Comparison of ENCODE assay signal across 27 cellular contexts in genomic region chr16:4580245-4580644, GRCh38. TPM values are rescaled to one million over a fixed set of nuclear protein-coding genes. Genes with fewer than 3 reads are reported as not detected.
DNase-seq lines count a peak whose midpoint lies in the region; ATAC-seq and TF ChIP-seq lines count a peak whose summit lies in the region.
"Had no signal": no experiment of that assay in that cellular context is flagged by ENCODE, and none has a peak within 500 bp of the region (broad histone marks: within the 10 kb centered on the region; RNA-seq: fewer than 3 reads in every experiment).

No MANE protein-coding gene starts in this region.

- no peaks in the 10 kb centered on the region for H3F3A ChIP-seq in GM23248 (ENCODE audit: insufficient read depth)

- H2AFZ ChIP-seq in GM23248: no peak overlapping the region

- H3K4me2 ChIP-seq in GM23248 (ENCODE audit: unreplicated experiment): no peak overlapping the region

- H3K36me3 ChIP-seq in GM23248 (ENCODE audit: low read depth): no peaks in the 10 kb centered on the region
- H3K36me3 ChIP-seq in RWPE2 (ENCODE audit: low read depth): no peaks in the 10 kb centered on the region
- H3K36me3 ChIP-seq: SJSA1 had no signal

- no peaks in the 10 kb centered on the region for H3K9me2 ChIP-seq in GM23248 (ENCODE audit: insufficient read depth)

- H3K4me3 ChIP-seq in GM23248 (no peak overlapping the region), RWPE2 (ENCODE audit: severe bottlenecking) (no peak overlapping the region), fibroblast of pulmonary artery (replicated peaks; ENCODE audit: low read depth, low read length) (no peak overlapping the region), retinal pigment epithelial cell (ENCODE audit: low read length) (no peak overlapping the region)
- H3K4me3 ChIP-seq: mucosa of descending colon, SJSA1 had no signal

- peak; percentile 56 for DNase-seq in GM23248
- DNase-seq in RWPE2 (ENCODE audit: low spot score): no peak
- peak; percentile 10 for DNase-seq in fibroblast of pulmonary artery (ENCODE audit: low read depth)
- peak; percentile 15 for DNase-seq in retinal pigment epithelial cell (ENCODE audit: low read depth)
- no peak for DNase-seq in Right ventricle myocardium inferior (ENCODE audit: missing footprints)
- DNase-seq in activated CD8-positive, alpha-beta memory T cell treated with anti-CD3 and anti-CD28 coated beads, Interleukin-2, amount 50 U/mL, for 4 hours: no peak
- DNase-seq in OCI-M2 (lab: John Stamatoyannopoulos, UW; ENCODE audit: unreplicated experiment): no peak
- DNase-seq in hepatic stellate cell (ENCODE audit: low spot score): no peak
- DNase-seq: activated CD4-positive, alpha-beta T cell treated with anti-CD3 and anti-CD28 coated beads, Interleukin-2, amount 10 ng/mL, durations not matched to agents 7 days and 5 days; activated naive CD8-positive, alpha-beta T cell treated with anti-CD3 and anti-CD28 coated beads, Interleukin-2, amount 10 ng/mL, durations not matched to agents 7 days and 5 days; CD8-positive, alpha-beta memory T cell; cortex of kidney; DMS53; immature natural killer cell; mucosa of descending colon; NCI-H1092; NCI-H2029; NCI-H446; stimulated activated CD4-positive, alpha-beta T cell treated with anti-CD3 and anti-CD28 coated beads, Interleukin-4, amount 100 ng/mL, for 1 hour; stimulated activated naive CD4-positive, alpha-beta T cell treated with Interleukin-2 at 50 U/mL for 16 hours; T-helper 17 cell had no signal

- H3K9me3 ChIP-seq in GM23248 (ENCODE audit: low read depth): no peaks in the 10 kb centered on the region
- no peaks in the 10 kb centered on the region for H3K9me3 ChIP-seq in RWPE2 (ENCODE audit: severe bottlenecking)
- H3K9me3 ChIP-seq: mucosa of descending colon, SJSA1 had no signal

- H3K9ac ChIP-seq in GM23248: no peak overlapping the region

- H4K20me1 ChIP-seq in GM23248 (ENCODE audit: insufficient read depth): no peaks in the 10 kb centered on the region

- no peaks in the 10 kb centered on the region for H3K4me1 ChIP-seq in GM23248 (ENCODE audit: insufficient read depth)
- H3K4me1 ChIP-seq in RWPE2 (ENCODE audit: insufficient read depth, poor library complexity, severe bottlenecking): peaks cover 11% of the 10 kb centered on the region
- H3K4me1 ChIP-seq: SJSA1 had no signal

- intact Hi-C loops in Right ventricle myocardium inferior (cut with DNase I): no loop called here

- in situ Hi-C loops in GM23248 (cut with MboI): no loop called here

- 46 to 62% methylated on average over 5 to 6 of the region's 6 CpGs for WGBS in GM23248 (ENCODE audit: low coverage in 1 of 2, low lambda C conversion rate in 2 of 2, missing lambda C conversion rate in 2 of 2), 2 experiments

- H3K27me3 ChIP-seq in GM23248 (replicated peaks; ENCODE audit: insufficient read depth) (no peaks in the 10 kb centered on the region), RWPE2 (ENCODE audit: insufficient read depth, poor library complexity, severe bottlenecking) (no peaks in the 10 kb centered on the region)
- H3K27me3 ChIP-seq: SJSA1 had no signal

- no peaks in the 10 kb centered on the region for H3K79me2 ChIP-seq in GM23248 (ENCODE audit: insufficient read depth)

- TF ChIP-seq CTCF in RWPE2 (IDR thresholded peaks at IDR 0.05; ENCODE audit: poor library complexity, severe bottlenecking): no peak
- no peak for TF ChIP-seq CTCF in fibroblast of pulmonary artery (IDR thresholded peaks at IDR 0.05; ENCODE audit: low read length, missing control alignments)
- no peak for TF ChIP-seq CTCF in retinal pigment epithelial cell (conservative IDR thresholded peaks at IDR 0.05; ENCODE audit: low read depth, low read length)

- ATAC-seq in RWPE2 (ENCODE audit: low read depth): peak; percentile 89
- ATAC-seq in Right ventricle myocardium inferior: no peak
- ATAC-seq: activated T-helper 17 cell treated with anti-CD3 and anti-CD28 coated beads, Interleukin-2, amount 50 U/mL, for 72 hours; mucosa of descending colon; T-helper 17 cell had no signal

- H3K27ac ChIP-seq in GM23248 (no peak overlapping the region), RWPE2 (ENCODE audit: poor library complexity, severe bottlenecking) (peak overlapping the region; percentile 62)
- H3K27ac ChIP-seq: SJSA1, VCaP had no signal

RNA-seq across cellular contexts. Expression of gene C16orf96, which starts 24.1 kb away (rescaled TPM):
- total RNA-seq in GM23248 (2014; rRNA removed; shearing (Covaris generic)): not detected in 2 replicates
- not detected in 2 replicates for polyA plus RNA-seq in GM23248 (2016; fragmentation: Nextera tagmentation; extraction: Ambion mirVana)
- total RNA-seq in Right ventricle myocardium inferior: 0.05 TPM
- total RNA-seq: activated T-helper 17 cell treated with anti-CD3 and anti-CD28 coated beads, Interleukin-2, amount 50 U/mL, for 72 hours; fibroblast of villous mesenchyme; HT-29; mucosa of descending colon; pulmonary artery endothelial cell; SJSA1 had no signal
- polyA plus RNA-seq: immature natural killer cell had no signal

RNA-seq across cellular contexts. Expression of gene UBALD1, which starts 34.4 kb away (rescaled TPM):
- total RNA-seq in GM23248 (2014; rRNA removed; shearing (Covaris generic)): 9.9 and 17.4 TPM in 2 replicates
- polyA plus RNA-seq in GM23248 (2016; fragmentation: Nextera tagmentation; extraction: Ambion mirVana): 10.3 and 11.5 TPM in 2 replicates
- 26.2 TPM for total RNA-seq in Right ventricle myocardium inferior

RNA-seq across cellular contexts. Expression of gene CDIP1, which starts 41.7 kb away (rescaled TPM):
- 14.7 and 20.7 TPM in 2 replicates for total RNA-seq in GM23248 (2014; rRNA removed; shearing (Covaris generic))
- polyA plus RNA-seq in GM23248 (2016; fragmentation: Nextera tagmentation; extraction: Ambion mirVana): 17.7 and 20.3 TPM in 2 replicates
- 46.3 TPM for total RNA-seq in Right ventricle myocardium inferior
- total RNA-seq: HT-29 had no signal

RNA-seq across cellular contexts. Expression of gene MGRN1, which starts 44.4 kb away (rescaled TPM):
- 26.4 and 30.2 TPM in 2 replicates for total RNA-seq in GM23248 (2014; rRNA removed; shearing (Covaris generic))
- 13.1 and 14.0 TPM in 2 replicates for polyA plus RNA-seq in GM23248 (2016; fragmentation: Nextera tagmentation; extraction: Ambion mirVana)
- 32.2 TPM for total RNA-seq in Right ventricle myocardium inferior

Comparison
In these comparisons a context has a peak if more than half of its experiments do, and no peak if none do; other contexts are left out.
1. DNase-seq: peak in GM23248 (single experiment), fibroblast of pulmonary artery (single experiment) and retinal pigment epithelial cell (single experiment); none in RWPE2 (single experiment), Right ventricle myocardium inferior (single experiment), activated CD8-positive, alpha-beta memory T cell treated with anti-CD3 and anti-CD28 coated beads, Interleukin-2, amount 50 U/mL, for 4 hours (single experiment), OCI-M2 (single experiment) and hepatic stellate cell (single experiment).